ENCODE assay signal across 32 cellular contexts in genomic region chr13:28349901-28350654, GRCh38.
DNase-seq lines count a peak whose midpoint lies in the region; ATAC-seq and TF ChIP-seq lines count a peak whose summit lies in the region.
"Had no signal": no experiment of that assay in that cellular context is flagged by ENCODE, and none has a peak within 500 bp of the region (broad histone marks: within the 10 kb centered on the region; RNA-seq: fewer than 3 reads in every experiment).

No MANE protein-coding gene starts in this region.

- ATAC-seq in WTC11 (no peak), heart left ventricle (peak; percentile 92 to 95 (median 92)), HG03342 (IDR thresholded peaks at IDR 0.05; ENCODE audit: unreplicated experiment) (no peak), HG03095 (IDR thresholded peaks at IDR 0.05; ENCODE audit: unreplicated experiment) (no peak)
- ATAC-seq: A549 had no signal

- no peak overlapping the region for H4K5ac ChIP-seq in mesendoderm (ENCODE audit: low read length)

- H3K27ac ChIP-seq in heart left ventricle (peak overlapping the region in 5 of 12 donors; percentile 18 to 59 (median 30)), mesendoderm (ENCODE audit: low read depth, low read length) (no peak overlapping the region)
- H3K27ac ChIP-seq: A549, breast epithelium, colonic mucosa, ovary, thoracic aorta, vagina had no signal

- POLR2A ChIA-PET in WTC11 (lab: Charles Lee): interaction anchor here (0.8 kb wide), 1 partner anchor 60 kb away, joined by 4 read pairs; no protein-coding TSS in a partner anchor

- H3K9me3 ChIP-seq in heart left ventricle: no peaks in the 10 kb centered on the region
- H3K9me3 ChIP-seq: A549, breast epithelium, colonic mucosa, ovary, thoracic aorta, vagina had no signal

- H3K4me1 ChIP-seq in heart left ventricle (peaks cover 0 to 34% (median 11%) of the 10 kb centered on the region in 12 donors), mesendoderm (ENCODE audit: control insufficient read depth, low read depth, low read length) (peaks cover 5% of the 10 kb centered on the region)
- H3K4me1 ChIP-seq: A549, breast epithelium, colonic mucosa, vagina had no signal

- TF ChIP-seq CTCF in WTC11 (IDR thresholded peaks at IDR 0.05) (no peak), heart left ventricle (IDR thresholded peaks at IDR 0.05) (no peak)

- WGBS in heart left ventricle, 4 donors: 39 to 59% (median 47%) methylated on average over 8 of the region's 8 CpGs
- no CpG with 5 or more reads among the region's 8 CpGs for WGBS in mesendoderm (ENCODE audit: extremely low coverage, insufficient coverage, low lambda C conversion rate)

- H3K56ac ChIP-seq in mesendoderm (ENCODE audit: low read length): no peak overlapping the region

- no peaks in the 10 kb centered on the region for H3K9me3 Mint-ChIP-seq in WTC11
- H3K9me3 Mint-ChIP-seq: activated naive CD4-positive, alpha-beta T cell treated with anti-CD3 and anti-CD28 coated beads, Interleukin-2, amount 50 U/mL, for 24 hours; stimulated activated naive CD8-positive, alpha-beta T cell treated with anti-CD3 and anti-CD28 coated beads, Interleukin-15, Interleukin-2, amounts not matched to agents 100 ng/mL and 50 ng/mL, for 24 hours had no signal

- peaks cover 0 to 42% (median 2%) of the 10 kb centered on the region in 9 donors for H3K36me3 ChIP-seq in heart left ventricle
- H3K36me3 ChIP-seq in mesendoderm (ENCODE audit: control insufficient read depth, insufficient read depth, low read length): no peaks in the 10 kb centered on the region
- H3K36me3 ChIP-seq: breast epithelium, colonic mucosa, ovary, thoracic aorta, vagina had no signal

- H3K4me3 ChIP-seq in heart left ventricle: no peak overlapping the region
- H3K4me3 ChIP-seq in mesendoderm (ENCODE audit: low read length): no peak overlapping the region
- H3K4me3 ChIP-seq: A549, breast epithelium, colonic mucosa, lung, ovary, thoracic aorta, vagina had no signal

- peaks cover 37% of the 10 kb centered on the region for H3K4me1 Mint-ChIP-seq in WTC11

- no peak overlapping the region for H3K4me3 Mint-ChIP-seq in WTC11
- H3K4me3 Mint-ChIP-seq: activated naive CD4-positive, alpha-beta T cell treated with anti-CD3 and anti-CD28 coated beads, Interleukin-2, amount 50 U/mL, for 24 hours; CD4-positive, CD25-positive, alpha-beta regulatory T cell; stimulated activated naive CD8-positive, alpha-beta T cell treated with anti-CD3 and anti-CD28 coated beads, Interleukin-15, Interleukin-2, amounts not matched to agents 100 ng/mL and 50 ng/mL, for 24 hours had no signal

- H2AK5ac ChIP-seq in mesendoderm (ENCODE audit: low read length): no peak overlapping the region

- H2BK15ac ChIP-seq in mesendoderm (replicated peaks; ENCODE audit: low read depth): no peak overlapping the region

- H4K8ac ChIP-seq in mesendoderm (ENCODE audit: low read depth, low read length): no peak overlapping the region

- H3K27me3 Mint-ChIP-seq in WTC11 (ENCODE audit: low read depth): no peaks in the 10 kb centered on the region

- no peaks in the 10 kb centered on the region for H3K79me1 ChIP-seq in mesendoderm (ENCODE audit: low read length)

- intact Hi-C loops in heart left ventricle (cut with DNase I): no loop called here

- H3K23ac ChIP-seq in mesendoderm (ENCODE audit: low read length): no peak overlapping the region

- no peaks in the 10 kb centered on the region for H3K79me2 ChIP-seq in mesendoderm (ENCODE audit: control insufficient read depth, insufficient read depth, low read length)

- no peak overlapping the region for H3K4ac ChIP-seq in mesendoderm (ENCODE audit: low read depth, low read length)

- peaks cover 12% of the 10 kb centered on the region for H3K36me3 Mint-ChIP-seq in WTC11
- H3K36me3 Mint-ChIP-seq: activated naive CD4-positive, alpha-beta T cell treated with anti-CD3 and anti-CD28 coated beads, Interleukin-2, amount 50 U/mL, for 24 hours; CD4-positive, CD25-positive, alpha-beta regulatory T cell had no signal

- no peak overlapping the region for H2BK120ac ChIP-seq in mesendoderm (ENCODE audit: low read depth, low read length)

- H3K27me3 ChIP-seq in heart left ventricle (peaks cover 0 to 50% (median 0%) of the 10 kb centered on the region in 9 donors), mesendoderm (ENCODE audit: insufficient read depth, low read length, poor library complexity) (no peaks in the 10 kb centered on the region)
- H3K27me3 ChIP-seq: breast epithelium, colonic mucosa, ovary, vagina had no signal

- H3K27ac Mint-ChIP-seq in WTC11: peak overlapping the region; percentile 57; the same call in 1 of the 2 replicates
- H3K27ac Mint-ChIP-seq: activated naive CD4-positive, alpha-beta T cell treated with anti-CD3 and anti-CD28 coated beads, Interleukin-2, amount 50 U/mL, for 24 hours; CD4-positive, CD25-positive, alpha-beta regulatory T cell; stimulated activated naive CD8-positive, alpha-beta T cell treated with anti-CD3 and anti-CD28 coated beads, Interleukin-15, Interleukin-2, amounts not matched to agents 100 ng/mL and 50 ng/mL, for 24 hours had no signal

- H3K9ac ChIP-seq in mesendoderm (ENCODE audit: low read length): no peak overlapping the region

- no peak for TF ChIP-seq POLR2A in heart left ventricle (IDR thresholded peaks at IDR 0.05)

- no peak overlapping the region for H3K4me2 ChIP-seq in mesendoderm (ENCODE audit: low read length)
- H3K4me2 ChIP-seq: A549 had no signal

- H3K18ac ChIP-seq in mesendoderm (ENCODE audit: low read length): no peak overlapping the region

- no peak overlapping the region for H2BK5ac ChIP-seq in mesendoderm (ENCODE audit: low read length)

- CTCF ChIA-PET in WTC11 (lab: Charles Lee): interaction anchor here (1.3 kb wide), 1 partner anchor 26 kb away, joined by 3 read pairs; no protein-coding TSS in a partner anchor

- DNase-seq in EH (ENCODE audit: low read depth) (peak; percentile 64), WTC11 (ENCODE audit: low spot score) (no peak), heart left ventricle (peak in 4 of 5 donors; percentile 32 to 44 (median 38)), mesendoderm (peak; percentile 43), epidermal melanocyte (ENCODE audit: insufficient read length, low spot score) (no peak), NCI-H2081 (lab: John Stamatoyannopoulos, UW) (no peak)
- DNase-seq: activated CD4-positive, alpha-beta T cell treated with anti-CD3 and anti-CD28 coated beads for 4 hours; amygdala; Calu3; CD4-positive, CD25-positive, alpha-beta regulatory T cell; colonic mucosa; DND-41; effector CD8-positive, alpha-beta T cell; glutamatergic neuron; GOT3; KG1; NCI-H1105; NCI-H187 treated with DMSO at 0.1 percent for 48 hours; NCI-H524 treated with DMSO at 0.1 percent for 48 hours; NK-92 treated with Interleukin-12 subunit alpha and Interleukin-12 subunit beta, amount 100 ng/mL, for 24 hours; ovary; SHP77; small intestine had no signal

TF ChIP-seq in WTC11, 78 proteins besides CTCF, POLR2A, EP300 and RAD21:
- no peak for TF ChIP-seq RORB (CRISPR knock-in tag; IDR thresholded peaks at IDR 0.05)
- no peak for TF ChIP-seq RELA (CRISPR knock-in tag; IDR thresholded peaks at IDR 0.05; ENCODE audit: borderline replicate concordance)
- no peak for TF ChIP-seq TEAD4 (CRISPR knock-in tag; IDR thresholded peaks at IDR 0.05)
- no peak for TF ChIP-seq CREM (CRISPR knock-in tag; IDR thresholded peaks at IDR 0.05)
- TF ChIP-seq HMGA2 (CRISPR knock-in tag; IDR thresholded peaks at IDR 0.05): no peak
- TF ChIP-seq CDX4 (CRISPR knock-in tag; IDR thresholded peaks at IDR 0.05; ENCODE audit: borderline replicate concordance): no peak
- no peak for TF ChIP-seq ZNF396 (CRISPR knock-in tag; IDR thresholded peaks at IDR 0.05; ENCODE audit: borderline replicate concordance)
- no peak for TF ChIP-seq FOXP4 (CRISPR knock-in tag; IDR thresholded peaks at IDR 0.05)
- TF ChIP-seq ZBTB43 (CRISPR knock-in tag; IDR thresholded peaks at IDR 0.05): no peak
- no peak for TF ChIP-seq MLX (CRISPR knock-in tag; IDR thresholded peaks at IDR 0.05)
- no peak for TF ChIP-seq CREB1 (CRISPR knock-in tag; IDR thresholded peaks at IDR 0.05)

Comparison
In these comparisons a context has a peak if more than half of its experiments do, and no peak if none do; other contexts are left out.
1. DNase-seq: peak in EH (single experiment), heart left ventricle (4 of 5) and mesendoderm (single experiment); none in WTC11 (single experiment), epidermal melanocyte (single experiment) and NCI-H2081 (0 of 2).
2. ATAC-seq: peak in heart left ventricle (4 of 4); none in WTC11 (single experiment), HG03342 (single experiment) and HG03095 (single experiment).